9 cellular contexts compared by ENCODE assay signal in genomic region chr10:34696423-34696822, GRCh38.
DNase-seq lines count a peak whose midpoint lies in the region; ATAC-seq, FAIRE-seq and TF ChIP-seq lines count a peak whose summit lies in the region.
"Had no signal": no experiment of that assay in that cellular context is flagged by ENCODE, and none has a peak within 500 bp of the region (broad histone marks: within the 10 kb centered on the region; RNA-seq: fewer than 3 reads in every experiment).

No MANE protein-coding gene starts in this region.

- H3K79me2 ChIP-seq in keratinocyte (ENCODE audit: control insufficient read depth, insufficient read depth, low read length): peaks cover 49% of the 10 kb centered on the region

- no peak overlapping the region for H3K4me3 ChIP-seq in A673 (ENCODE audit: low read depth, low read length, poor library complexity, severe bottlenecking)
- H3K4me3 ChIP-seq in keratinocyte (ENCODE audit: control insufficient read depth in 2 of 3, extremely low read depth in 1 of 3, insufficient read depth in 2 of 3, low read depth in 1 of 3, low read length in 3 of 3): no peak overlapping the region

- no peaks in the 10 kb centered on the region for H3K27me3 ChIP-seq in A673 (replicated peaks; ENCODE audit: insufficient read depth, low read depth, low read length, poor library complexity)
- no peaks in the 10 kb centered on the region for H3K27me3 ChIP-seq in keratinocyte (ENCODE audit: control insufficient read depth, extremely low read depth, insufficient read depth, low read length)

- ATAC-seq in GM19397 (IDR thresholded peaks at IDR 0.05; ENCODE audit: unreplicated experiment): no peak
- no peak for ATAC-seq in HG03521 (IDR thresholded peaks at IDR 0.05; ENCODE audit: unreplicated experiment)

- peak; percentile 73 for FAIRE-seq in keratinocyte (lab: Jason Lieb, UNC)

- no peak for TF ChIP-seq CTCF in A673 (conservative IDR thresholded peaks at IDR 0.05; ENCODE audit: low read depth, low read length)
- TF ChIP-seq CTCF in keratinocyte (optimal IDR thresholded peaks at IDR 0.05 in 1 of 3, IDR thresholded peaks at IDR 0.05 in 1 of 3, conservative IDR thresholded peaks at IDR 0.05 in 1 of 3; ENCODE audit: extremely low read depth in 1 of 3, insufficient read depth in 2 of 3, low read length in 3 of 3): no peak

- no peaks in the 10 kb centered on the region for H3K9me1 ChIP-seq in keratinocyte (ENCODE audit: control insufficient read depth, extremely low read depth, insufficient read depth, low read length)

- POLR2A ChIA-PET in A673 (lab: Charles Lee; ENCODE audit: low non-redundant PET): no interaction called here

- H3K4me2 ChIP-seq in keratinocyte (ENCODE audit: control insufficient read depth, extremely low read depth, insufficient read depth, low read depth, low read length): peak overlapping the region; percentile 61

- H3K4me1 ChIP-seq in A673 (ENCODE audit: insufficient read depth, low read length, poor library complexity, severe bottlenecking) (no peaks in the 10 kb centered on the region), keratinocyte (ENCODE audit: control insufficient read depth, extremely low read depth, insufficient read depth, low read length) (peaks cover 59% of the 10 kb centered on the region)

- no peak overlapping the region for H2AFZ ChIP-seq in keratinocyte (ENCODE audit: control insufficient read depth, low read length)

- no peaks in the 10 kb centered on the region for H3K9me3 ChIP-seq in A673 (ENCODE audit: low read depth, low read length, poor library complexity, severe bottlenecking)
- no peaks in the 10 kb centered on the region for H3K9me3 ChIP-seq in keratinocyte (ENCODE audit: control insufficient read depth, low read depth, low read length)

- no peaks in the 10 kb centered on the region for H3K36me3 ChIP-seq in A673 (ENCODE audit: insufficient read depth, low read length, poor library complexity, severe bottlenecking)
- H3K36me3 ChIP-seq in keratinocyte (ENCODE audit: control insufficient read depth in 2 of 2, extremely low read depth in 1 of 2, insufficient read depth in 2 of 2, low read length in 2 of 2): peaks cover 2 to 5% of the 10 kb centered on the region in 2 experiments

- no peaks in the 10 kb centered on the region for H4K20me1 ChIP-seq in keratinocyte (ENCODE audit: control insufficient read depth, extremely low read depth, insufficient read depth, low read length)

- BruUV-seq in A673 (replicated peaks; lab: Mats Ljungman, UMichigan): no TSS peak

- H3K27ac ChIP-seq in A673 (ENCODE audit: low read depth, low read length, poor library complexity, severe bottlenecking): no peak overlapping the region
- peak overlapping the region; percentile 50 for H3K27ac ChIP-seq in keratinocyte (ENCODE audit: control insufficient read depth, insufficient read depth, low read length)

- intact Hi-C loops in A673 (cut with micrococcal nuclease; ENCODE audit: unreplicated experiment): no loop called here

- CTCF ChIA-PET in A673 (lab: Charles Lee): no interaction called here

- H3K9ac ChIP-seq in keratinocyte (ENCODE audit: control insufficient read depth, extremely low read depth, insufficient read depth, low read length): no peak overlapping the region

- dilution Hi-C loops in keratinocyte (cut with MboI; ENCODE audit: extremely low pct_ligation_motif_present, low sequenced_read_pairs): no loop called here

- DNase-seq in A673 (ENCODE audit: low spot score) (peak; percentile 58), HCEC 1CT (peak; percentile 78), amniotic stem cell (lab: John Stamatoyannopoulos, UW) (peak; percentile 13), keratinocyte (ENCODE audit: low read depth, low spot score) (peak; percentile 42), pons (ENCODE audit: low spot score) (no peak)
- DNase-seq in stimulated activated CD4-positive, alpha-beta T cell treated with anti-CD3 and anti-CD28 coated beads, Interleukin-4, amount 100 ng/mL, for 24 hours: no peak
- DNase-seq: activated T-cell treated with anti-CD3 and anti-CD28 coated beads, Interleukin-2, amount 50 U/mL, for 48 hours had no signal

Comparison
In these comparisons a context has a peak if more than half of its experiments do, and no peak if none do; other contexts are left out.
1. DNase-seq: peak in A673 (single experiment), HCEC 1CT (single experiment), amniotic stem cell (single experiment) and keratinocyte (single experiment); none in pons (single experiment) and stimulated activated CD4-positive, alpha-beta T cell treated with anti-CD3 and anti-CD28 coated beads, Interleukin-4, amount 100 ng/mL, for 24 hours (single experiment).